ENCODE assay signal across 17 cellular contexts in genomic region chr11:23947883-23948282, GRCh38.
DNase-seq lines count a peak whose midpoint lies in the region; TF ChIP-seq lines count a peak whose summit lies in the region.
"Had no signal": no experiment of that assay in that cellular context is flagged by ENCODE, and none has a peak within 500 bp of the region (broad histone marks: within the 10 kb centered on the region; RNA-seq: fewer than 3 reads in every experiment).

No MANE protein-coding gene starts in this region.

- DNase-seq in EH (ENCODE audit: low read depth): peak; percentile 73
- no peak for DNase-seq in HFFc6
- DNase-seq in dedifferentiated amniotic fluid mesenchymal stem cell (ENCODE audit: extremely low spot score): peak; percentile 48
- DNase-seq in NCI-H2029 (lab: John Stamatoyannopoulos, UW): no peak
- DNase-seq in islet precursor cell: no peak
- DNase-seq in SJCRH30: no peak
- DNase-seq in osteocyte (ENCODE audit: extremely low spot score, unreplicated experiment): no peak
- DNase-seq: AML-193; BE2C; CD4-positive, alpha-beta T cell; CD8-positive, alpha-beta memory T cell; DMS 273 treated with DMSO at 0.1 percent for 48 hours; DMS79; GOT3 had no signal

- no peaks in the 10 kb centered on the region; the same call in 1 of the 2 replicates for H3K4me1 ChIP-seq in SJCRH30
- H3K4me1 ChIP-seq: BE2C; BLaER1 treated with 17β-estradiol and CSF1 and Interleukin-3, amounts not matched to agents 10 nM and 100 nM had no signal

- H3K27me3 Mint-ChIP-seq in HFFc6 (ENCODE audit: insufficient read depth) (no peaks in the 10 kb centered on the region; the same call in 1 of the 2 replicates), osteocyte (ENCODE audit: unreplicated experiment) (no peaks in the 10 kb centered on the region)
- H3K27me3 Mint-ChIP-seq: CD4-positive, alpha-beta T cell; CD8-positive, alpha-beta memory T cell had no signal

- H3K9me3 ChIP-seq in SJCRH30 (replicated peaks): no peaks in the 10 kb centered on the region
- H3K9me3 ChIP-seq: BE2C; BLaER1 treated with 17β-estradiol and CSF1 and Interleukin-3, amounts not matched to agents 10 nM and 100 nM; HAP-1 had no signal

- no peak overlapping the region for H3K27ac ChIP-seq in SJCRH30
- H3K27ac ChIP-seq: BLaER1 treated with 17β-estradiol and CSF1 and Interleukin-3, amounts not matched to agents 10 nM and 100 nM had no signal

- H3K27ac Mint-ChIP-seq in HFFc6: 0 out of 2 replicates have a peak overlapping the region, but pooled peaks have one; percentile 13
- H3K27ac Mint-ChIP-seq in osteocyte (ENCODE audit: unreplicated experiment): no peak overlapping the region
- H3K27ac Mint-ChIP-seq: CD14-positive monocyte; CD4-positive, alpha-beta T cell; CD8-positive, alpha-beta memory T cell had no signal

- TF ChIP-seq CTCF in HFFc6 (IDR thresholded peaks at IDR 0.05) (no peak), osteocyte (IDR thresholded peaks at IDR 0.05) (no peak)

- no peaks in the 10 kb centered on the region for H3K36me3 Mint-ChIP-seq in HFFc6 (ENCODE audit: low read depth)
- no peaks in the 10 kb centered on the region for H3K36me3 Mint-ChIP-seq in osteocyte (ENCODE audit: unreplicated experiment)
- H3K36me3 Mint-ChIP-seq: CD14-positive monocyte; CD8-positive, alpha-beta memory T cell had no signal

- H3K4me1 Mint-ChIP-seq in HFFc6 (ENCODE audit: low read depth): peaks cover 35% of the 10 kb centered on the region
- peaks cover 11% of the 10 kb centered on the region for H3K4me1 Mint-ChIP-seq in osteocyte (ENCODE audit: unreplicated experiment)
- H3K4me1 Mint-ChIP-seq: CD14-positive monocyte; CD8-positive, alpha-beta memory T cell had no signal

- no peak overlapping the region for H3K4me3 Mint-ChIP-seq in HFFc6
- H3K4me3 Mint-ChIP-seq in osteocyte (ENCODE audit: unreplicated experiment): no peak overlapping the region
- H3K4me3 Mint-ChIP-seq: CD14-positive monocyte; CD4-positive, alpha-beta T cell; CD8-positive, alpha-beta memory T cell had no signal

- no peak overlapping the region for H3K4me3 ChIP-seq in SJCRH30
- H3K4me3 ChIP-seq: BLaER1 treated with 17β-estradiol and CSF1 and Interleukin-3, amounts not matched to agents 10 nM and 100 nM; HAP-1 had no signal

- H3K27me3 ChIP-seq in SJCRH30: no peaks in the 10 kb centered on the region
- H3K27me3 ChIP-seq: BE2C; BLaER1 treated with 17β-estradiol and CSF1 and Interleukin-3, amounts not matched to agents 10 nM and 100 nM had no signal

- no peaks in the 10 kb centered on the region for H3K36me3 ChIP-seq in SJCRH30
- H3K36me3 ChIP-seq: BE2C; BLaER1 treated with 17β-estradiol and CSF1 and Interleukin-3, amounts not matched to agents 10 nM and 100 nM; HAP-1 had no signal

- H3K9me3 Mint-ChIP-seq in HFFc6 (no peaks in the 10 kb centered on the region), osteocyte (ENCODE audit: unreplicated experiment) (no peaks in the 10 kb centered on the region)

Comparison
In these comparisons a context has a peak if more than half of its experiments do, and no peak if none do; other contexts are left out.
1. DNase-seq: peak in EH (single experiment) and dedifferentiated amniotic fluid mesenchymal stem cell (single experiment); none in HFFc6 (single experiment), NCI-H2029 (single experiment), islet precursor cell (single experiment), SJCRH30 (0 of 2) and osteocyte (single experiment).